8 cellular contexts compared by ENCODE assay signal in the genomic region with DNA sequence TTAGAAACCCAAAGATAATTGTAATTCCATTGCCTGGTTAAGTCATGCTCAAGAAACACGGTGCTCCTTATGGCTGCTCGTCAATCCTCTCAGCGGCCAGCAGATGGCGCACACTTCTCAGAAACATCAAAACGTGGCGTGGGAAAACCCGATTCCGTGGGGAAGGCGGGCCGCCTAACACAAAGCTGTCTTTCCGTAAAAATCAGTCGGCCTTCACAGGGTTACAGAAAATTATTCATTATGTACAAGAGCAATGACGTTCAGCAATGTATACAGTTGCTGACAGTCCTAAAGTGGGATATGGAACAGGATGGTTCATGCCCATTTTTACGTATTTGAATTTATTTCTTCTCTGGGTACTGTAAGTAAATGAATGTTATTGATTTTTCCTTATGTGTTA.
DNase-seq lines count a peak whose midpoint lies in the region; ATAC-seq and TF ChIP-seq lines count a peak whose summit lies in the region.

No MANE protein-coding gene starts in this region.

- no peak overlapping the region for H3K27ac ChIP-seq in PC-9
- no peak overlapping the region for H3K27ac ChIP-seq in neutrophil

- H3K27me3 ChIP-seq in BE2C (peaks cover 8% of the 10 kb centered on the region), PC-9 (ENCODE audit: insufficient read depth, low read depth) (no peaks in the 10 kb centered on the region), neutrophil (no peaks in the 10 kb centered on the region)

- H3K36me3 Mint-ChIP-seq in activated T-helper 17 cell treated with anti-CD3 and anti-CD28 coated beads, Interleukin-2, amount 50 U/mL, for 72 hours (ENCODE audit: low read depth): no peaks in the 10 kb centered on the region

- H3K27ac Mint-ChIP-seq in activated T-helper 17 cell treated with anti-CD3 and anti-CD28 coated beads, Interleukin-2, amount 50 U/mL, for 72 hours: no peak overlapping the region

- peak overlapping the region; percentile 82 for H3K4me2 ChIP-seq in PC-9

- TF ChIP-seq CTCF in BE2C (IDR thresholded peaks at IDR 0.05; ENCODE audit: low read depth, low read length) (peak; percentile 94), PC-9 (conservative IDR thresholded peaks at IDR 0.05) (peak; percentile 97), foreskin fibroblast (IDR thresholded peaks at IDR 0.05; ENCODE audit: low read depth, low read length) (peak; percentile 91), neutrophil (IDR thresholded peaks at IDR 0.05) (peak; percentile 94)

- no peaks in the 10 kb centered on the region for H3K79me2 ChIP-seq in PC-9 (ENCODE audit: low read depth)

- BruUV-seq in PC-9 (replicated peaks; lab: Mats Ljungman, UMichigan): no TSS peak

- DNase-seq in BE2C (peak; percentile 66), HK-2 (ENCODE audit: unreplicated experiment) (peak; percentile 45), PC-9 (peak in 1 of 2 experiments; percentile 49), foreskin fibroblast (peak; percentile 61 to 92), superior temporal gyrus (ENCODE audit: extremely low spot score) (peak; percentile 91)

- intact Hi-C loops in PC-9 (cut with micrococcal nuclease; ENCODE audit: unreplicated experiment): loop anchor here (1.0 to 5.0 kb wide), 2 partner anchors 839 to 1117 kb away; no protein-coding TSS in a partner anchor

- peak; percentile 52 for ATAC-seq in GM18868 (IDR thresholded peaks at IDR 0.05; ENCODE audit: unreplicated experiment)
- ATAC-seq in activated T-helper 17 cell treated with anti-CD3 and anti-CD28 coated beads, Interleukin-2, amount 50 U/mL, for 72 hours (replicated peaks): peak; percentile 54

- POLR2A ChIA-PET in PC-9 (lab: Charles Lee; ENCODE audit: unreplicated experiment): no interaction called here

- H3K9me2 ChIP-seq in PC-9 (ENCODE audit: insufficient read depth): peaks cover 3% of the 10 kb centered on the region; the same call in 1 of the 2 replicates

- H3F3A ChIP-seq in PC-9 (ENCODE audit: insufficient read depth, low read depth): no peaks in the 10 kb centered on the region

- H3K36me3 ChIP-seq in BE2C: no peaks in the 10 kb centered on the region
- no peaks in the 10 kb centered on the region for H3K36me3 ChIP-seq in PC-9 (ENCODE audit: low read depth)
- no peaks in the 10 kb centered on the region for H3K36me3 ChIP-seq in neutrophil

- no peaks in the 10 kb centered on the region for H3K9me3 ChIP-seq in BE2C
- no peaks in the 10 kb centered on the region for H3K9me3 ChIP-seq in PC-9 (ENCODE audit: insufficient read depth, low read depth)
- no peaks in the 10 kb centered on the region for H3K9me3 ChIP-seq in neutrophil

- no peak overlapping the region for H3K4me3 Mint-ChIP-seq in activated T-helper 17 cell treated with anti-CD3 and anti-CD28 coated beads, Interleukin-2, amount 50 U/mL, for 72 hours

- H2AFZ ChIP-seq in PC-9: peak overlapping the region; percentile 66; the same call in 1 of the 2 replicates

- CTCF ChIA-PET in PC-9 (lab: Charles Lee): interaction anchor here (1.0 to 1.3 kb wide), 2 partner anchors 477 to 678 kb away, joined by 3 read pairs; no protein-coding TSS in a partner anchor

- peaks cover 23% of the 10 kb centered on the region for H3K27me3 Mint-ChIP-seq in activated T-helper 17 cell treated with anti-CD3 and anti-CD28 coated beads, Interleukin-2, amount 50 U/mL, for 72 hours

- H4K20me1 ChIP-seq in PC-9 (ENCODE audit: insufficient read depth): no peaks in the 10 kb centered on the region

- no peaks in the 10 kb centered on the region for H3K9me3 Mint-ChIP-seq in activated T-helper 17 cell treated with anti-CD3 and anti-CD28 coated beads, Interleukin-2, amount 50 U/mL, for 72 hours

- H3K4me1 ChIP-seq in BE2C (peaks cover 2% of the 10 kb centered on the region; the same call in 1 of the 2 replicates), PC-9 (replicated peaks; ENCODE audit: insufficient read depth) (0 out of 2 replicates have a peak, but pooled peaks cover 4% of the 10 kb centered on the region), neutrophil (ENCODE audit: control insufficient read depth in 1 of 2, insufficient read depth in 1 of 2, low read depth in 1 of 2, low read length in 1 of 2) (peaks cover 3 to 7% of the 10 kb centered on the region in 2 experiments)

- peaks cover 4% of the 10 kb centered on the region for H3K4me1 Mint-ChIP-seq in activated T-helper 17 cell treated with anti-CD3 and anti-CD28 coated beads, Interleukin-2, amount 50 U/mL, for 72 hours

- peak overlapping the region; percentile 35 for H3K4me3 ChIP-seq in BE2C (ENCODE audit: low read depth, low read length)
- H3K4me3 ChIP-seq in PC-9: peak overlapping the region; percentile 55
- H3K4me3 ChIP-seq in foreskin fibroblast (ENCODE audit: low read depth in 1 of 2, low read length in 2 of 2): peak overlapping the region in 1 of 2 donors; percentile 9
- H3K4me3 ChIP-seq in neutrophil (ENCODE audit: low read depth in 1 of 2, low read length in 1 of 2): peak overlapping the region in 1 of 2 experiments; percentile 11
